17 cellular contexts compared by ENCODE assay signal in genomic region chr1:162726539-162726938, GRCh38.
DNase-seq lines count a peak whose midpoint lies in the region; ATAC-seq, FAIRE-seq and TF ChIP-seq lines count a peak whose summit lies in the region.
"Had no signal": no experiment of that assay in that cellular context is flagged by ENCODE, and none has a peak within 500 bp of the region (broad histone marks: within the 10 kb centered on the region; RNA-seq: fewer than 3 reads in every experiment).

No MANE protein-coding gene starts in this region.

- intact Hi-C loops in K562 (cut with micrococcal nuclease) = no loop called here

- H3K9ac ChIP-seq in K562 (ENCODE audit: insufficient read depth in 1 of 2, low read depth in 2 of 2, low read length in 2 of 2) = no peak overlapping the region
- no peak overlapping the region for H3K9ac ChIP-seq in subcutaneous abdominal adipose tissue (ENCODE audit: low read length in 5 of 5)

- WGBS in K562 (ENCODE audit: insufficient coverage, low coverage, missing lambda C conversion rate) = 36% methylated on average over 3 of the region's 3 CpGs

- CTCF ChIA-PET in K562 (lab: Yijun Ruan, JAX; ENCODE audit: low intra/inter-chr PET ratio) = no interaction called here

- in situ Hi-C loops in KBM-7 (cut with MboI; ENCODE audit: low pct_unique_long_range_greater_than_20kb, low sequenced_read_pairs) (no loop called here), K562 (cut with MboI) (no loop called here)

- no peaks in the 10 kb centered on the region for H3K9me1 ChIP-seq in K562 (ENCODE audit: control insufficient read depth, insufficient read depth, low read length)

- DNase-seq in NCI-H82 (lab: John Stamatoyannopoulos, UW) (peak; percentile 50), NCI-H82 treated with DMSO at 0.1 percent for 48 hours (lab: John Stamatoyannopoulos, UW; ENCODE audit: unreplicated experiment) (no peak), KBM-7 (peak; percentile 19), K562 (ENCODE audit: extremely low read depth in 1 of 4, low spot score in 3 of 4) (no peak), T-helper 17 cell (no peak)
- no peak for DNase-seq in activated CD4-positive, alpha-beta T cell treated with anti-CD3 and anti-CD28 coated beads, Interleukin-2, amount 50 U/mL, for 1 hour
- no peak for DNase-seq in effector memory CD4-positive, alpha-beta T cell
- DNase-seq: AML-193; CD4-positive, alpha-beta T cell; MG63; NCI-H1694; NCI-H446; NCI-H748 treated with DMSO at 0.1 percent for 48 hours had no signal

- TF ChIP-seq POLR2A in K562 (conservative IDR thresholded peaks at IDR 0.05) = no peak

- POLR2A ChIA-PET in K562 (lab: Yijun Ruan, JAX) = interaction anchor here (0.6 kb wide), 1 partner anchor 41 kb away, joined by 3 read pairs; no protein-coding TSS in a partner anchor

- no peak overlapping the region for H3K4me3 Mint-ChIP-seq in T-helper 17 cell
- H3K4me3 Mint-ChIP-seq: CD4-positive, alpha-beta T cell had no signal

- no peak for TF ChIP-seq RAD21 in K562 (CRISPR knock-in tag; conservative IDR thresholded peaks at IDR 0.05 in 1 of 2, IDR thresholded peaks at IDR 0.05 in 1 of 2)

- FAIRE-seq in K562 (lab: Jason Lieb, UNC) = no peak

- no peak overlapping the region for H3K4me2 ChIP-seq in K562 (ENCODE audit: insufficient read depth, low read length)

- BruUV-seq in K562 (replicated peaks; lab: Mats Ljungman, UMichigan) = no TSS peak

- ATAC-seq in K562 (peak; percentile 18; the same call in 2 of the 3 replicates), T-helper 17 cell (no peak)
- ATAC-seq: HCT116 had no signal

- no peaks in the 10 kb centered on the region for H3K36me3 Mint-ChIP-seq in T-helper 17 cell (ENCODE audit: low read depth)

- H3K4me3 ChIP-seq in K562 (no peak overlapping the region), subcutaneous abdominal adipose tissue (ENCODE audit: low read depth in 1 of 5, low read length in 5 of 5) (no peak overlapping the region)
- H3K4me3 ChIP-seq in effector memory CD4-positive, alpha-beta T cell (ENCODE audit: insufficient read depth, low read depth, low read length, poor library complexity, severe bottlenecking) = no peak overlapping the region
- H3K4me3 ChIP-seq: MG63, SJCRH30 had no signal

- H3K27ac ChIP-seq in K562 (ENCODE audit: extremely low read depth, low read depth, low read length) (no peak overlapping the region), subcutaneous abdominal adipose tissue (ENCODE audit: low read depth, low read length) (peak overlapping the region; percentile 30)
- H3K27ac ChIP-seq in effector memory CD4-positive, alpha-beta T cell (ENCODE audit: insufficient read depth, low read length, poor library complexity, severe bottlenecking) = no peak overlapping the region
- H3K27ac ChIP-seq: RWPE1, SJCRH30 had no signal

- no peaks in the 10 kb centered on the region for H4K20me1 ChIP-seq in K562 (replicated peaks; ENCODE audit: control insufficient read depth, insufficient read depth, low read length)

- H2AFZ ChIP-seq in K562 (ENCODE audit: low read depth, low read length) = no peak overlapping the region

- H3K4me1 ChIP-seq in K562 (replicated peaks in 1 of 2; ENCODE audit: control insufficient read depth in 2 of 2, insufficient read depth in 2 of 2, low read length in 2 of 2) (no peaks in the 10 kb centered on the region), subcutaneous abdominal adipose tissue (ENCODE audit: control insufficient read depth in 5 of 5, insufficient read depth in 5 of 5, low read length in 5 of 5) (peaks cover 0 to 22% (median 11%) of the 10 kb centered on the region in 5 donors)
- H3K4me1 ChIP-seq in effector memory CD4-positive, alpha-beta T cell (ENCODE audit: control insufficient read depth, insufficient read depth, low read length, poor library complexity, severe bottlenecking) = no peaks in the 10 kb centered on the region
- H3K4me1 ChIP-seq: SJCRH30 had no signal

- no peak overlapping the region for H3K27ac Mint-ChIP-seq in T-helper 17 cell
- H3K27ac Mint-ChIP-seq: CD4-positive, alpha-beta T cell had no signal

- peaks cover 2% of the 10 kb centered on the region for H3K4me1 Mint-ChIP-seq in T-helper 17 cell

- TF ChIP-seq CTCF in K562 (IDR thresholded peaks at IDR 0.05 in 2 of 3, conservative IDR thresholded peaks at IDR 0.05 in 1 of 3; ENCODE audit: insufficient read depth in 2 of 3, low read depth in 1 of 3, low read length in 3 of 3) = no peak

- TF ChIP-seq EP300 in K562 (IDR thresholded peaks at IDR 0.05; ENCODE audit: low read length) = no peak

- H3K79me2 ChIP-seq in K562 (ENCODE audit: control insufficient read depth, insufficient read depth, low read length) = no peaks in the 10 kb centered on the region

- no peaks in the 10 kb centered on the region for H3K36me3 ChIP-seq in K562 (ENCODE audit: control insufficient read depth, insufficient read depth, low read length)
- H3K36me3 ChIP-seq in subcutaneous abdominal adipose tissue (ENCODE audit: control insufficient read depth in 5 of 5, insufficient read depth in 5 of 5, low read length in 5 of 5) = no peaks in the 10 kb centered on the region
- H3K36me3 ChIP-seq in effector memory CD4-positive, alpha-beta T cell (ENCODE audit: control insufficient read depth, insufficient read depth, low read length) = no peaks in the 10 kb centered on the region
- H3K36me3 ChIP-seq: MG63, SJCRH30 had no signal

- peaks cover 8% of the 10 kb centered on the region for H3K27me3 Mint-ChIP-seq in T-helper 17 cell
- H3K27me3 Mint-ChIP-seq: CD4-positive, alpha-beta T cell had no signal

- H3K27me3 ChIP-seq in K562 (ENCODE audit: control insufficient read depth in 2 of 2, insufficient read depth in 2 of 2, low read length in 2 of 2) = peaks cover 0 to 4% of the 10 kb centered on the region in 2 experiments; a peak in 2 of 5 replicates
- H3K27me3 ChIP-seq in subcutaneous abdominal adipose tissue (ENCODE audit: control insufficient read depth in 5 of 5, insufficient read depth in 4 of 5, low read length in 5 of 5) = no peaks in the 10 kb centered on the region
- no peaks in the 10 kb centered on the region for H3K27me3 ChIP-seq in effector memory CD4-positive, alpha-beta T cell (replicated peaks; ENCODE audit: control insufficient read depth, insufficient read depth, low read length, poor library complexity, severe bottlenecking)
- H3K27me3 ChIP-seq: MG63, SJCRH30 had no signal

- H3K9me3 ChIP-seq in K562 (replicated peaks; ENCODE audit: control insufficient read depth, insufficient read depth, low read depth, low read length) (no peaks in the 10 kb centered on the region), subcutaneous abdominal adipose tissue (ENCODE audit: control insufficient read depth in 5 of 5, low read length in 5 of 5) (no peaks in the 10 kb centered on the region), T-helper 17 cell (ENCODE audit: control insufficient read depth, low read length, poor library complexity, severe bottlenecking) (no peaks in the 10 kb centered on the region)
- H3K9me3 ChIP-seq in effector memory CD4-positive, alpha-beta T cell (ENCODE audit: control insufficient read depth, low read length) = no peaks in the 10 kb centered on the region
- H3K9me3 ChIP-seq: MG63, SJCRH30 had no signal

TF ChIP-seq in K562, 482 proteins besides CTCF, POLR2A, EP300 and RAD21:
- TF ChIP-seq, protein P1, sequence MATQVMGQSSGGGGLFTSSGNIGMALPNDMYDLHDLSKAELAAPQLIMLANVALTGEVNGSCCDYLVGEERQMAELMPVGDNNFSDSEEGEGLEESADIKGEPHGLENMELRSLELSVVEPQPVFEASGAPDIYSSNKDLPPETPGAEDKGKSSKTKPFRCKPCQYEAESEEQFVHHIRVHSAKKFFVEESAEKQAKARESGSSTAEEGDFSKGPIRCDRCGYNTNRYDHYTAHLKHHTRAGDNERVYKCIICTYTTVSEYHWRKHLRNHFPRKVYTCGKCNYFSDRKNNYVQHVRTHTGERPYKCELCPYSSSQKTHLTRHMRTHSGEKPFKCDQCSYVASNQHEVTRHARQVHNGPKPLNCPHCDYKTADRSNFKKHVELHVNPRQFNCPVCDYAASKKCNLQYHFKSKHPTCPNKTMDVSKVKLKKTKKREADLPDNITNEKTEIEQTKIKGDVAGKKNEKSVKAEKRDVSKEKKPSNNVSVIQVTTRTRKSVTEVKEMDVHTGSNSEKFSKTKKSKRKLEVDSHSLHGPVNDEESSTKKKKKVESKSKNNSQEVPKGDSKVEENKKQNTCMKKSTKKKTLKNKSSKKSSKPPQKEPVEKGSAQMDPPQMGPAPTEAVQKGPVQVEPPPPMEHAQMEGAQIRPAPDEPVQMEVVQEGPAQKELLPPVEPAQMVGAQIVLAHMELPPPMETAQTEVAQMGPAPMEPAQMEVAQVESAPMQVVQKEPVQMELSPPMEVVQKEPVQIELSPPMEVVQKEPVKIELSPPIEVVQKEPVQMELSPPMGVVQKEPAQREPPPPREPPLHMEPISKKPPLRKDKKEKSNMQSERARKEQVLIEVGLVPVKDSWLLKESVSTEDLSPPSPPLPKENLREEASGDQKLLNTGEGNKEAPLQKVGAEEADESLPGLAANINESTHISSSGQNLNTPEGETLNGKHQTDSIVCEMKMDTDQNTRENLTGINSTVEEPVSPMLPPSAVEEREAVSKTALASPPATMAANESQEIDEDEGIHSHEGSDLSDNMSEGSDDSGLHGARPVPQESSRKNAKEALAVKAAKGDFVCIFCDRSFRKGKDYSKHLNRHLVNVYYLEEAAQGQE (CRISPR knock-in tag; IDR thresholded peaks at IDR 0.05; ENCODE audit: low read depth) = no peak
- TF ChIP-seq ZFP36 (IDR thresholded peaks at IDR 0.05; ENCODE audit: low read depth, low read length, partially characterized antibody) (no peak), HDGF (IDR thresholded peaks at IDR 0.05) (no peak), SMARCA5 (IDR thresholded peaks at IDR 0.05) (no peak)

Comparison
In these comparisons a context has a peak if more than half of its experiments do, and no peak if none do; other contexts are left out.
1. DNase-seq: peak in NCI-H82 (single experiment) and KBM-7 (single experiment); none in NCI-H82 treated with DMSO at 0.1 percent for 48 hours (single experiment), K562 (0 of 4), activated CD4-positive, alpha-beta T cell treated with anti-CD3 and anti-CD28 coated beads, Interleukin-2, amount 50 U/mL, for 1 hour (single experiment), T-helper 17 cell (0 of 3) and effector memory CD4-positive, alpha-beta T cell (0 of 3).